ENCODE assay signal across 9 cellular contexts in the genomic region with DNA sequence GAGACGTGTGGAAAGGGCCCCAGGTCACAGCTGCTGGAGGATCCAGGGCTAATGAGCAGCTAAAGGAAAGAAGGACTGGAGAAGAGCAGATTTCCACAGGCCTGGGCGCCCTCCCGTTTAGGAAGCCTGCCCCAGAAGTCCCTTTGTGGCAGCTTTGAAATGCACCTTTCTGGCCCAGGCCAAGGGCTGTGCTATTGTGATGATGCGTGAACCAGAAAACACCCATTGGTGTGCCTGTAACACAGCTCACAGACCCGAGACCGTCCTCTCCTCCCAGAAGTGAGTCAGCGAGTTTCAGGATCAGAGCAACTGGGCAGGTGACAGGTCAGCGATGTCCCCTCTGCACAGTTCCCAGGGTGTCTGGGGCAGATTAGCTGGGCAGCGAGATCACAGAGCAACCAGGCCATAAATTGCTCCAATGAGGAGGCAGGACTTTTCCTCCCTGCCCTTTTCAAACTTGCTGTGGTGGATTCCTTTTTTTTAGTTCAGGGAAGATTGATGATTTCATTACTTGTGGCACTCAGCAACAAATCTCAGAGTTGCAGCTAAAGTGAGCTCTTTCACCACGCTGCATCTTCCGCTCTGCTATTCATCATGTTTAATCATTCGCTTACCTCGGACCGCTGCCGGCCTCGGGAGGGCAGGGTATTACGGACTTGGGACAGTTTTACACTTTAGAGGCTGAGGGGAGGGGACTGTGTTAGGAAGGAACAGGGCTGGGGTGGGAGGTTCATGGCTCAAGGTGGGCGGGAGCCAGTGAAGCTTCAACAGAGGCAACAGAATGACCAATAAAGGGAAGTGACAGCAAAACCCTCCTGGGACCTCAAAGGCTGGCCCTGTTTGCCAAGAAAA.
A peak's percentile ranks its signal among the peaks of the same experiment; 100 is the strongest.
DNase-seq lines count a peak whose midpoint lies in the region; ATAC-seq and TF ChIP-seq lines count a peak whose summit lies in the region.
"Had no signal": no experiment of that assay in that cellular context is flagged by ENCODE, and none has a peak within 500 bp of the region (broad histone marks: within the 10 kb centered on the region; RNA-seq: fewer than 3 reads in every experiment).

No MANE protein-coding gene starts in this region.

- H3K36me3 ChIP-seq in gastroesophageal sphincter (no peaks in the 10 kb centered on the region), prostate gland (no peaks in the 10 kb centered on the region)

- H3K4me3 ChIP-seq in NB4 (ENCODE audit: low read depth, low read length) (no peak overlapping the region), gastroesophageal sphincter (no peak overlapping the region), prostate gland (no peak overlapping the region)

- TF ChIP-seq POLR2A in NB4 (IDR thresholded peaks at IDR 0.05; ENCODE audit: extremely low read depth, insufficient read length) (no peak), gastroesophageal sphincter (IDR thresholded peaks at IDR 0.05) (no peak), prostate gland (IDR thresholded peaks at IDR 0.05) (no peak)

- TF ChIP-seq EP300 in gastroesophageal sphincter (IDR thresholded peaks at IDR 0.05): no peak

- TF ChIP-seq CTCF in NB4 (IDR thresholded peaks at IDR 0.05; ENCODE audit: low read depth, low read length): no peak
- TF ChIP-seq CTCF in gastroesophageal sphincter (IDR thresholded peaks at IDR 0.05): peak in 1 of 4 experiments; percentile 18
- TF ChIP-seq CTCF in prostate gland (IDR thresholded peaks at IDR 0.05): no peak

- WGBS in gastroesophageal sphincter (ENCODE audit: low coverage in 1 of 2), 2 donors: 27 to 48% methylated on average over 5 to 8 of the region's 18 CpGs
- WGBS in prostate gland: 36% methylated on average over 18 of the region's 18 CpGs

- H3K4me1 ChIP-seq in gastroesophageal sphincter (peaks cover 0 to 21% (median 5%) of the 10 kb centered on the region in 3 donors), prostate gland (replicated peaks) (no peaks in the 10 kb centered on the region)

- H3K9me3 ChIP-seq in gastroesophageal sphincter (peaks cover 0 to 8% (median 0%) of the 10 kb centered on the region in 3 donors), prostate gland (no peaks in the 10 kb centered on the region)

- peak; percentile 71 for ATAC-seq in gastroesophageal sphincter
- ATAC-seq in GM19467 (IDR thresholded peaks at IDR 0.05; ENCODE audit: unreplicated experiment): no peak

- H3K27me3 ChIP-seq in gastroesophageal sphincter (no peaks in the 10 kb centered on the region), prostate gland (replicated peaks; ENCODE audit: insufficient read depth) (no peaks in the 10 kb centered on the region)

- H3K27ac ChIP-seq in gastroesophageal sphincter: peak overlapping the region in 3 of 4 donors; percentile 66 to 82 (median 69)
- peak overlapping the region; percentile 63 to 65 for H3K27ac ChIP-seq in prostate gland

- intact Hi-C loops in prostate gland (cut with DNase I): loop anchor here (5.0 kb wide), 2 partner anchors 65 to 70 kb away; no protein-coding TSS in a partner anchor

- DNase-seq in ELF-1 (ENCODE audit: low read depth, low spot score): peak; percentile 67
- DNase-seq in NB4 (ENCODE audit: low read depth): peak; percentile 75
- DNase-seq in prostate gland (ENCODE audit: low spot score): peak; percentile 20
- no peak for DNase-seq in NCI-H82 (lab: John Stamatoyannopoulos, UW)
- DNase-seq in NCI-H2029 (lab: John Stamatoyannopoulos, UW): no peak
- DNase-seq in NK-92 treated with Interleukin-12 subunit alpha and Interleukin-12 subunit beta, amount 100 ng/mL, for 24 hours (lab: John Stamatoyannopoulos, UW): no peak
- DNase-seq: NCI-H1694 treated with DMSO at 0.1 percent for 48 hours had no signal

Comparison
In these comparisons a context has a peak if more than half of its experiments do, and no peak if none do; other contexts are left out.
1. DNase-seq: peak in ELF-1 (single experiment), NB4 (single experiment) and prostate gland (single experiment); none in NCI-H82 (single experiment), NCI-H2029 (single experiment) and NK-92 treated with Interleukin-12 subunit alpha and Interleukin-12 subunit beta, amount 100 ng/mL, for 24 hours (single experiment).